ENCODE assay signal across 12 cellular contexts in the genomic region with DNA sequence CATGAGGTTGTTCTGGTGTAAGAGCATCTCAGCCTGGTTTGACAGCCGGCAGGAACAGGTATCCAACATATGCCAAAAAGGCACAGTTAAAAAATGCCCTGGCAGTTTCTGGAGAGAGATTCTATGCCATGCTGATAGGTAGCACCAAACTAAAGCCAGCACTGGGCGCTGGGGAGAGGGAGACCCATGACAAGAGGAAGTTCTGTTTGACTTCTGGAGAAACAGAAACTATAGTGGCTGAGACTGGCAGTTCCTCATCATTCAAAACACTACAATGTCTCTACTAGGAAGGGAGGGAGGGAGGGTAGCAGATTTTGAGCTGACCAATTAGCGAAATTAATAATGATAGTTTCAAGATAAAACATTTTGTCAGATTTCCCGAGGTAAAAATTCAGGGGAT.
DNase-seq lines count a peak whose midpoint lies in the region; ATAC-seq and TF ChIP-seq lines count a peak whose summit lies in the region.
"Had no signal": no experiment of that assay in that cellular context is flagged by ENCODE, and none has a peak within 500 bp of the region (broad histone marks: within the 10 kb centered on the region; RNA-seq: fewer than 3 reads in every experiment).

No MANE protein-coding gene starts in this region.

- POLR2A ChIA-PET in naive thymus-derived CD4-positive, alpha-beta T cell (lab: Charles Lee), result no interaction called here
- POLR2A ChIA-PET in MCF 10A (lab: Yijun Ruan, JAX), result interaction anchor here (0.6 kb wide), 1 partner anchor 608 kb away, joined by 3 read pairs; no protein-coding TSS in a partner anchor

- DNase-seq in SKM-1 treated with dmso at 0.1 percent for 144 hours (lab: John Stamatoyannopoulos, UW; ENCODE audit: unreplicated experiment) (peak; percentile 14), SKM-1 (lab: John Stamatoyannopoulos, UW; ENCODE audit: unreplicated experiment) (no peak), MCF 10A (ENCODE audit: unreplicated experiment) (no peak), iPS-NIHi11 (ENCODE audit: low spot score) (no peak), NCI-H345 treated with DMSO at 0.1 percent for 48 hours (lab: John Stamatoyannopoulos, UW; ENCODE audit: unreplicated experiment) (no peak)
- DNase-seq in naive thymus-derived CD4-positive, alpha-beta T cell, result no peak
- DNase-seq: 8988T, mesenchymal stem cell had no signal

- intact Hi-C loops in naive thymus-derived CD4-positive, alpha-beta T cell (cut with micrococcal nuclease), result no loop called here
- intact Hi-C loops in MCF 10A (cut with micrococcal nuclease), result no loop called here

- ATAC-seq in GM21825 (IDR thresholded peaks at IDR 0.05; ENCODE audit: unreplicated experiment), result peak; percentile 97
- ATAC-seq in HG03520 (IDR thresholded peaks at IDR 0.05; ENCODE audit: unreplicated experiment), result peak; percentile 96
- peak; percentile 37 for ATAC-seq in naive thymus-derived CD4-positive, alpha-beta T cell

- H3K4me1 Mint-ChIP-seq in naive thymus-derived CD4-positive, alpha-beta T cell, result peaks cover 0 to 12% (median 0%) of the 10 kb centered on the region in 7 donors
- peaks cover 5% of the 10 kb centered on the region for H3K4me1 Mint-ChIP-seq in MCF 10A (ENCODE audit: insufficient read depth, unreplicated experiment)
- H3K4me1 Mint-ChIP-seq: activated naive CD4-positive, alpha-beta T cell treated with anti-CD3 and anti-CD28 coated beads, Interleukin-2, amount 50 U/mL, for 24 hours had no signal

- peaks cover 0 to 15% (median 5%) of the 10 kb centered on the region in 11 donors for H3K9me3 Mint-ChIP-seq in naive thymus-derived CD4-positive, alpha-beta T cell
- peaks cover 6% of the 10 kb centered on the region for H3K9me3 Mint-ChIP-seq in MCF 10A (ENCODE audit: unreplicated experiment)
- H3K9me3 Mint-ChIP-seq: activated naive CD4-positive, alpha-beta T cell treated with anti-CD3 and anti-CD28 coated beads, Interleukin-2, amount 50 U/mL, for 24 hours had no signal

- H3K27ac Mint-ChIP-seq in naive thymus-derived CD4-positive, alpha-beta T cell, result no peak overlapping the region
- no peak overlapping the region for H3K27ac Mint-ChIP-seq in MCF 10A (ENCODE audit: low read depth, unreplicated experiment)
- H3K27ac Mint-ChIP-seq: activated naive CD4-positive, alpha-beta T cell treated with anti-CD3 and anti-CD28 coated beads, Interleukin-2, amount 50 U/mL, for 24 hours had no signal

- no peaks in the 10 kb centered on the region for H3K4me1 ChIP-seq in naive thymus-derived CD4-positive, alpha-beta T cell (ENCODE audit: control insufficient read depth in 2 of 2, insufficient read depth in 2 of 2, low read length in 2 of 2)

- no peak overlapping the region for H3K4me3 ChIP-seq in naive thymus-derived CD4-positive, alpha-beta T cell (ENCODE audit: low read length)

- H3K4me3 Mint-ChIP-seq in naive thymus-derived CD4-positive, alpha-beta T cell, result no peak overlapping the region
- no peak overlapping the region for H3K4me3 Mint-ChIP-seq in MCF 10A (ENCODE audit: unreplicated experiment)
- H3K4me3 Mint-ChIP-seq: activated naive CD4-positive, alpha-beta T cell treated with anti-CD3 and anti-CD28 coated beads, Interleukin-2, amount 50 U/mL, for 24 hours had no signal

- H3K9me3 ChIP-seq in naive thymus-derived CD4-positive, alpha-beta T cell (ENCODE audit: control insufficient read depth in 2 of 3, low read length in 3 of 3), result no peaks in the 10 kb centered on the region

- BruUV-seq in MCF 10A (replicated peaks; lab: Mats Ljungman, UMichigan), result no TSS peak

- H3K27ac ChIP-seq in naive thymus-derived CD4-positive, alpha-beta T cell (ENCODE audit: low read depth, low read length), result no peak overlapping the region
- H3K27ac ChIP-seq: epithelial cell of prostate had no signal

- H3K27me3 ChIP-seq in naive thymus-derived CD4-positive, alpha-beta T cell (ENCODE audit: control insufficient read depth in 2 of 2, insufficient read depth in 2 of 2, low read length in 2 of 2), result no peaks in the 10 kb centered on the region

- no peak for TF ChIP-seq CTCF in MCF 10A (IDR thresholded peaks at IDR 0.05; ENCODE audit: unreplicated experiment)

- H3K36me3 ChIP-seq in naive thymus-derived CD4-positive, alpha-beta T cell (ENCODE audit: control insufficient read depth in 2 of 3, insufficient read depth in 3 of 3, low read length in 3 of 3), result no peaks in the 10 kb centered on the region

- H3K27me3 Mint-ChIP-seq in naive thymus-derived CD4-positive, alpha-beta T cell, result no peaks in the 10 kb centered on the region
- H3K27me3 Mint-ChIP-seq in MCF 10A (ENCODE audit: insufficient read depth, unreplicated experiment), result no peaks in the 10 kb centered on the region
- H3K27me3 Mint-ChIP-seq: activated naive CD4-positive, alpha-beta T cell treated with anti-CD3 and anti-CD28 coated beads, Interleukin-2, amount 50 U/mL, for 24 hours had no signal

- peaks cover 0 to 16% (median 6%) of the 10 kb centered on the region in 5 donors for H3K36me3 Mint-ChIP-seq in naive thymus-derived CD4-positive, alpha-beta T cell
- peaks cover 4% of the 10 kb centered on the region for H3K36me3 Mint-ChIP-seq in MCF 10A (ENCODE audit: insufficient read depth, unreplicated experiment)

- CTCF ChIA-PET in naive thymus-derived CD4-positive, alpha-beta T cell (lab: Charles Lee), result no interaction called here
- CTCF ChIA-PET in MCF 10A (lab: Yijun Ruan, JAX), result no interaction called here

Comparison
In these comparisons a context has a peak if more than half of its experiments do, and no peak if none do; other contexts are left out.
1. ATAC-seq: peak in every context shown above with its lines; median percentile 97 in GM21825; 96 in HG03520; 37 in naive thymus-derived CD4-positive, alpha-beta T cell.